13 cellular contexts compared by ENCODE assay signal in genomic region chr15:89370120-89371077, GRCh38. TPM values are rescaled to one million over a fixed set of nuclear protein-coding genes. Genes with fewer than 3 reads are reported as not detected.
A peak's percentile ranks its signal among the peaks of the same experiment; 100 is the strongest.
DNase-seq lines count a peak whose midpoint lies in the region; ATAC-seq and TF ChIP-seq lines count a peak whose summit lies in the region.
"Had no signal": no experiment of that assay in that cellular context is flagged by ENCODE, and none has a peak within 500 bp of the region (broad histone marks: within the 10 kb centered on the region; RNA-seq: fewer than 3 reads in every experiment).

No MANE protein-coding gene starts in this region.

- TF ChIP-seq CTCF in NB4 (IDR thresholded peaks at IDR 0.05; ENCODE audit: low read depth, low read length) (no peak), coronary artery (IDR thresholded peaks at IDR 0.05) (no peak)

- H3K4me3 Mint-ChIP-seq in naive B cell, result peak overlapping the region in 6 of 8 donors; percentile 6 to 50 (median 35)
- H3K4me3 Mint-ChIP-seq: activated CD4-positive, alpha-beta memory T cell treated with anti-CD3 and anti-CD28 coated beads for 36 hours had no signal

- no peak overlapping the region for H3K27ac ChIP-seq in coronary artery
- H3K27ac ChIP-seq: parathyroid adenoma had no signal

- peaks cover 0 to 3% (median 0%) of the 10 kb centered on the region in 7 donors for H3K9me3 Mint-ChIP-seq in naive B cell
- H3K9me3 Mint-ChIP-seq: activated CD4-positive, alpha-beta memory T cell treated with anti-CD3 and anti-CD28 coated beads for 36 hours had no signal

- peak overlapping the region; percentile 24; the same call in 1 of the 2 replicates for H3K9ac ChIP-seq in ES-I3 (ENCODE audit: low read depth, low read length)
- H3K9ac ChIP-seq: parathyroid adenoma had no signal

- H3K4me1 Mint-ChIP-seq in naive B cell, result peaks cover 18 to 29% (median 29%) of the 10 kb centered on the region in 3 donors

- TF ChIP-seq POLR2A in NB4 (IDR thresholded peaks at IDR 0.05; ENCODE audit: extremely low read depth, insufficient read length), result no peak

- no peaks in the 10 kb centered on the region for H3K36me3 ChIP-seq in ES-I3 (ENCODE audit: insufficient read depth, low read length)

- peak; percentile 93 for DNase-seq in NB4 (ENCODE audit: low read depth)
- DNase-seq in coronary artery (ENCODE audit: low spot score), result no peak
- DNase-seq in naive B cell, result no peak
- no peak for DNase-seq in occipital lobe (lab: John Stamatoyannopoulos, UW)
- no peak for DNase-seq in OCI-M2 (lab: John Stamatoyannopoulos, UW; ENCODE audit: unreplicated experiment)
- no peak for DNase-seq in DMS53 treated with DMSO at 0.1 percent for 48 hours (lab: John Stamatoyannopoulos, UW; ENCODE audit: unreplicated experiment)
- DNase-seq: activated CD4-positive, alpha-beta memory T cell treated with anti-CD3 and anti-CD28 coated beads for 36 hours; BE2C; Karpas-422; T-helper 2 cell had no signal

- peaks cover 13% of the 10 kb centered on the region for H3K4me1 ChIP-seq in ES-I3 (ENCODE audit: insufficient read depth, low read length)
- H3K4me1 ChIP-seq: parathyroid adenoma had no signal

- no peaks in the 10 kb centered on the region for H3K36me3 Mint-ChIP-seq in naive B cell
- H3K36me3 Mint-ChIP-seq: activated CD4-positive, alpha-beta memory T cell treated with anti-CD3 and anti-CD28 coated beads for 36 hours had no signal

- H3K4me3 ChIP-seq in NB4 (ENCODE audit: low read depth, low read length), result no peak overlapping the region
- H3K4me3 ChIP-seq in coronary artery, result peak overlapping the region; percentile 65

- H3K9me3 ChIP-seq in ES-I3 (ENCODE audit: control insufficient read depth, insufficient read depth, low read length), result no peaks in the 10 kb centered on the region; the same call in 1 of the 2 replicates
- H3K9me3 ChIP-seq: BE2C had no signal

- peaks cover 72 to 87% (median 75%) of the 10 kb centered on the region in 3 donors for H3K27me3 Mint-ChIP-seq in naive B cell

- peak overlapping the region in 2 of 6 donors; percentile 78 to 85 for H3K27ac Mint-ChIP-seq in naive B cell
- H3K27ac Mint-ChIP-seq: activated CD4-positive, alpha-beta memory T cell treated with anti-CD3 and anti-CD28 coated beads for 36 hours had no signal

- ATAC-seq in naive B cell (ENCODE audit: low read depth in 2 of 2) (no peak), HG03354 (IDR thresholded peaks at IDR 0.05; ENCODE audit: poor library complexity, severe bottlenecking, unreplicated experiment) (no peak)

RNA-seq across cellular contexts. Expression of gene POLG, which starts 35.8 kb away (rescaled TPM):
- polyA plus RNA-seq in naive B cell (ENCODE audit: low read depth in 6 of 6), result 10 to 100 TPM; 23.7 to 61.3 (median 28.5) TPM
- 38.4 TPM for total RNA-seq in occipital lobe
